In the genomic region with DNA sequence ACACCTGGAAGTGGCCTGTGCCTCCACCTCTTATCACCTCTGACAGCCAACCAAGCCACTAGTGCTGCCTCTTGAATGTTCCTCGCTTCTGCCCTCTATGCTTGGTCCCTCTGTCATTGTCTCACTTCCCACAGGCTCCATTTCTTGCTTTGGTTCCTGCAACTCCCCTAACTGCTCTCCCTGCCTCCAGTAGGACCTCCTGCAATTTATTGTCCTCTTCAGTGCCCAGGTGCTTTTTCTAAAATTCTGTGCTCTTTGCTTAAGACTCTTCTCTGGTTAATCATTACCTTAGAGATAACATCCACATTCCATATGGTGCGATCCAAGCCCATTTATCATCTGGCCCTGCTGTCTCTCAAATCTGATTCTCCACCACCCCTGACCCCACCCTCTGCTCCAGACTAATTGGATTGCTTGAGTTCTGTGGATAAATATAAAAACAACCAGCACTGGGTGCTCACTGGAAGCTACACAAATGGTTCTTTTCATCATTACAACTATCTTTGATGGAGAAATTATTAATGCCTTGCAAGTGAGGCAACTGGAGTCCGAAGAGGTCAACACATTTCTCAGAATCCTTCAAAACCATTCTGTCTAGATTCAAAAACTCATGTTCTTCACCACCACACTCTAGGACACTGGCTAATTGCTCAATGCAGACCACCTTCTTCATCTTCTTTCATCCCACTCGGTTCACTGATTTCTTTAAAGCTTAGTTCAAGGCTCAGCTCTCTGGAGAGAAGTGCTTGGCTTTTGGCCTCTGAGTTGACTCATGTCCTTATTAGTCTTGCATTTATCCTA, we compare ENCODE assay signal across 32 cellular contexts. TPM values are rescaled to one million over a fixed set of nuclear protein-coding genes. Genes with fewer than 3 reads are reported as not detected.
"Had no signal": no experiment of that assay in that cellular context is flagged by ENCODE, and none has a peak within 500 bp of the region (broad histone marks: within the 10 kb centered on the region; RNA-seq: fewer than 3 reads in every experiment).

No MANE protein-coding gene starts in this region.

- H3K36me3 ChIP-seq: ascending aorta, Peyer's patch, SJCRH30, WERI-Rb-1 had no signal

- H3K27ac ChIP-seq: ascending aorta, body of pancreas, RWPE1, SJCRH30, WERI-Rb-1 had no signal

- H3K4me3 ChIP-seq: ascending aorta, body of pancreas, Peyer's patch, SJCRH30 had no signal

- H3K4me1 ChIP-seq: ascending aorta, Peyer's patch, SJCRH30 had no signal

- ATAC-seq: activated CD4-positive, CD25-positive, alpha-beta regulatory T cell treated with anti-CD3 and anti-CD28 coated beads, Interleukin-2, amount 50 U/mL, for 24 hours; activated CD8-positive, alpha-beta T cell treated with anti-CD3 and anti-CD28 coated beads, Interleukin-2, amount 10 ng/mL, durations not matched to agents 7 days and 5 days; activated naive CD4-positive, alpha-beta T cell treated with anti-CD3 and anti-CD28 coated beads, Interleukin-2, amount 50 U/mL, for 72 hours; activated naive CD8-positive, alpha-beta T cell treated with anti-CD3 and anti-CD28 coated beads, Interleukin-2, amount 50 U/mL, for 24 hours; body of pancreas had no signal

- H3K27me3 ChIP-seq: ascending aorta, body of pancreas, Peyer's patch, SJCRH30 had no signal

- DNase-seq: activated CD4-positive, alpha-beta T cell treated with anti-CD3 and anti-CD28 coated beads for 4 hours; activated CD4-positive, alpha-beta T cell treated with anti-CD3 and anti-CD28 coated beads, Interleukin-2, amount 50 U/mL, for 4 hours; activated CD8-positive, alpha-beta memory T cell treated with anti-CD3 and anti-CD28 coated beads, Interleukin-2, amount 50 U/mL, for 48 hours; activated CD8-positive, alpha-beta T cell treated with anti-CD3 and anti-CD28 coated beads, Interleukin-2, amount 10 ng/mL, durations not matched to agents 7 days and 5 days; activated effector memory CD4-positive, alpha-beta T cell treated with Interleukin-2 at 50 U/mL for 16 hours; activated naive CD4-positive, alpha-beta T cell treated with Interleukin-2 at 50 U/mL for 16 hours; activated naive CD8-positive, alpha-beta T cell treated with anti-CD3 and anti-CD28 coated beads, Interleukin-2, amount 50 U/mL, for 24 hours; activated T-cell treated with anti-CD3 and anti-CD28 coated beads, Interleukin-2, amount 50 U/mL, for 1 hour; amniotic stem cell; body of pancreas; central memory CD4-positive, alpha-beta T cell; KG1; NCI-H1092; NCI-H1417; NCI-H1930; NCI-H2171 treated with DMSO at 0.1 percent for 48 hours; NCI-H226; NCI-H526; Peyer's patch; Right ventricle myocardium superior; SJCRH30; SK-N-SH; T-helper 1 cell; WERI-Rb-1 had no signal

- H3K9me3 ChIP-seq: ascending aorta, body of pancreas, Peyer's patch, SJCRH30, SK-N-SH had no signal

RNA-seq across cellular contexts. Expression of a gene that starts 47.2 kb away (rescaled TPM):
- total RNA-seq: activated CD8-positive, alpha-beta T cell treated with anti-CD3 and anti-CD28 coated beads, Interleukin-2, amount 10 ng/mL, durations not matched to agents 7 days and 5 days; activated naive CD4-positive, alpha-beta T cell treated with anti-CD3 and anti-CD28 coated beads, Interleukin-2, amount 50 U/mL, for 72 hours; activated T-helper 1 cell treated with anti-CD3 and anti-CD28 coated beads, Interleukin-12 subunit alpha, Interleukin-12 subunit beta, Interleukin-2, Interleukin-4 antibody, amounts not matched to agents 30 ng/mL and 10 ng/mL and 1 ng/mL, durations not matched to agents 14 hours and 24 hours and 36 hours; ascending aorta; LHCN-M2; NCI-H460; Right ventricle myocardium superior; T-helper 2 cell treated with Interferon-gamma antibody and Interleukin-4, amounts not matched to agents 100 ng/mL and 5 ng/mL, for 36 hours had no signal
